In genomic region chr5:123807177-123807900, GRCh38 we compare ENCODE assay signal across 11 cellular contexts.
A peak's percentile ranks its signal among the peaks of the same experiment; 100 is the strongest.
DNase-seq lines count a peak whose midpoint lies in the region; TF ChIP-seq lines count a peak whose summit lies in the region.
"Had no signal": no experiment of that assay in that cellular context is flagged by ENCODE, and none has a peak within 500 bp of the region (broad histone marks: within the 10 kb centered on the region; RNA-seq: fewer than 3 reads in every experiment).

No MANE protein-coding gene starts in this region.

- 50% methylated on average over 1 of the region's 5 CpGs; no CpG with 5 or more reads in 1 of the 2 experiments for WGBS in mesodermal cell (ENCODE audit: insufficient coverage in 2 of 2), 2 experiments

- TF ChIP-seq CTCF in brain (conservative IDR thresholded peaks at IDR 0.05) = no peak
- TF ChIP-seq CTCF in mesothelial cell of epicardium (IDR thresholded peaks at IDR 0.05; ENCODE audit: unreplicated experiment) = no peak

- no peaks in the 10 kb centered on the region for H3K9me3 ChIP-seq in mesodermal cell (ENCODE audit: control insufficient read depth, low read length)

- H3K4me3 Mint-ChIP-seq in brain (peak overlapping the region in 4 of 5 experiments; percentile 30 to 62 (median 42)), mesothelial cell of epicardium (no peak overlapping the region)
- H3K4me3 Mint-ChIP-seq: activated naive CD8-positive, alpha-beta T cell had no signal

- no peak overlapping the region for H3K4me3 ChIP-seq in mesodermal cell (ENCODE audit: extremely low read depth, insufficient read depth, low read length, poor library complexity, severe bottlenecking)
- H3K4me3 ChIP-seq: skin epidermis had no signal

- peak overlapping the region; percentile 71 for H3K27ac ChIP-seq in mesodermal cell (ENCODE audit: low read depth, low read length, severe bottlenecking)

- DNase-seq in EH (ENCODE audit: low read depth) (peak; percentile 66), NCI-H146 treated with DMSO at 0.1 percent for 48 hours (lab: John Stamatoyannopoulos, UW; ENCODE audit: unreplicated experiment) (peak; percentile 13), occipital lobe (lab: John Stamatoyannopoulos, UW) (no peak), NCI-H2196 treated with DMSO at 0.1 percent for 48 hours (lab: John Stamatoyannopoulos, UW; ENCODE audit: unreplicated experiment) (no peak), mesothelial cell of epicardium (ENCODE audit: low spot score in 2 of 2, unreplicated experiment in 2 of 2) (no peak)
- DNase-seq in activated CD4-positive, CD25-positive, alpha-beta regulatory T cell (lab: John Stamatoyannopoulos, UW) = no peak
- DNase-seq: activated CD4-positive, alpha-beta T cell treated with anti-CD3 and anti-CD28 coated beads, Interleukin-2, amount 50 U/mL, for 48 hours had no signal

- H3K4me1 Mint-ChIP-seq in brain (peaks cover 78% of the 10 kb centered on the region), mesothelial cell of epicardium (peaks cover 57% of the 10 kb centered on the region)

- H3K27me3 Mint-ChIP-seq in brain (no peaks in the 10 kb centered on the region), mesothelial cell of epicardium (ENCODE audit: low read depth) (no peaks in the 10 kb centered on the region)
- H3K27me3 Mint-ChIP-seq: activated naive CD8-positive, alpha-beta T cell had no signal

- H3K27ac Mint-ChIP-seq in brain = peak overlapping the region; percentile 89 to 93 (median 91)
- no peak overlapping the region for H3K27ac Mint-ChIP-seq in mesothelial cell of epicardium
- H3K27ac Mint-ChIP-seq: activated naive CD8-positive, alpha-beta T cell had no signal

- H3K9me3 Mint-ChIP-seq in brain (peaks cover 0 to 13% (median 0%) of the 10 kb centered on the region in 5 experiments), mesothelial cell of epicardium (no peaks in the 10 kb centered on the region)

- no peaks in the 10 kb centered on the region for H3K36me3 ChIP-seq in mesodermal cell (ENCODE audit: control insufficient read depth, insufficient read depth, low read length)

- peaks cover 56% of the 10 kb centered on the region for H3K4me1 ChIP-seq in mesodermal cell (ENCODE audit: control insufficient read depth, insufficient read depth, low read length, poor library complexity, severe bottlenecking)

- H3K36me3 Mint-ChIP-seq in brain = no peaks in the 10 kb centered on the region
- no peaks in the 10 kb centered on the region for H3K36me3 Mint-ChIP-seq in mesothelial cell of epicardium
- H3K36me3 Mint-ChIP-seq: activated naive CD8-positive, alpha-beta T cell had no signal

Comparison
In these comparisons a context has a peak if more than half of its experiments do, and no peak if none do; other contexts are left out.
1. DNase-seq: peak in EH (single experiment) and NCI-H146 treated with DMSO at 0.1 percent for 48 hours (single experiment); none in occipital lobe (single experiment), NCI-H2196 treated with DMSO at 0.1 percent for 48 hours (single experiment), mesothelial cell of epicardium (0 of 2) and activated CD4-positive, CD25-positive, alpha-beta regulatory T cell (0 of 4).